In the genomic region with DNA sequence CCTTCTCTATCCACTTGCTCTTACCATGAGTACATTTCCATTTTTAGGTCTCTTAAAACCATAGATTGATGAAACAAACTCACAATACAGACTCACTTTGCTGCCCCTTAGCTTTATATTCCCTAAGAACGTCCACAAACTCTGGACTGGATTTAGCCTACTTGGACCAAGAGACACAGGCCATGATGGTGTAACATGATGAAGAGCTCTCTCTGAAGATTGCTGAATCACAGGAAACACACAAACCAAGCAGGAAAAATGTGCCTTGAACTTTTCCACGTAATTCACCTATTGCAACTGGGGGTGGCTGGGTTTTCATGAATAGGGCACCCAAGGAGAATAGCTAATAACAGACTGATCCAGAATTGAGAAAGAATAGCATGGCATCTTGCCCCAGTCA, we compare ENCODE assay signal across 1 cellular context.
A peak's percentile ranks its signal among the peaks of the same experiment; 100 is the strongest.
TF ChIP-seq lines count a peak whose summit lies in the region.

No MANE protein-coding gene starts in this region.

TF ChIP-seq in HepG2, 621 proteins besides CTCF, POLR2A, EP300 and RAD21:
- TF ChIP-seq, protein P1, sequence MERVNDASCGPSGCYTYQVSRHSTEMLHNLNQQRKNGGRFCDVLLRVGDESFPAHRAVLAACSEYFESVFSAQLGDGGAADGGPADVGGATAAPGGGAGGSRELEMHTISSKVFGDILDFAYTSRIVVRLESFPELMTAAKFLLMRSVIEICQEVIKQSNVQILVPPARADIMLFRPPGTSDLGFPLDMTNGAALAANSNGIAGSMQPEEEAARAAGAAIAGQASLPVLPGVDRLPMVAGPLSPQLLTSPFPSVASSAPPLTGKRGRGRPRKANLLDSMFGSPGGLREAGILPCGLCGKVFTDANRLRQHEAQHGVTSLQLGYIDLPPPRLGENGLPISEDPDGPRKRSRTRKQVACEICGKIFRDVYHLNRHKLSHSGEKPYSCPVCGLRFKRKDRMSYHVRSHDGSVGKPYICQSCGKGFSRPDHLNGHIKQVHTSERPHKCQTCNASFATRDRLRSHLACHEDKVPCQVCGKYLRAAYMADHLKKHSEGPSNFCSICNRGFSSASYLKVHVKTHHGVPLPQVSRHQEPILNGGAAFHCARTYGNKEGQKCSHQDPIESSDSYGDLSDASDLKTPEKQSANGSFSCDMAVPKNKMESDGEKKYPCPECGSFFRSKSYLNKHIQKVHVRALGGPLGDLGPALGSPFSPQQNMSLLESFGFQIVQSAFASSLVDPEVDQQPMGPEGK (CRISPR knock-in tag; IDR thresholded peaks at IDR 0.05), result no peak
- peak; percentile 18; the same call in 1 of the 2 replicates for TF ChIP-seq PRDM15 (CRISPR knock-in tag; IDR thresholded peaks at IDR 0.05)
